In the genomic region with DNA sequence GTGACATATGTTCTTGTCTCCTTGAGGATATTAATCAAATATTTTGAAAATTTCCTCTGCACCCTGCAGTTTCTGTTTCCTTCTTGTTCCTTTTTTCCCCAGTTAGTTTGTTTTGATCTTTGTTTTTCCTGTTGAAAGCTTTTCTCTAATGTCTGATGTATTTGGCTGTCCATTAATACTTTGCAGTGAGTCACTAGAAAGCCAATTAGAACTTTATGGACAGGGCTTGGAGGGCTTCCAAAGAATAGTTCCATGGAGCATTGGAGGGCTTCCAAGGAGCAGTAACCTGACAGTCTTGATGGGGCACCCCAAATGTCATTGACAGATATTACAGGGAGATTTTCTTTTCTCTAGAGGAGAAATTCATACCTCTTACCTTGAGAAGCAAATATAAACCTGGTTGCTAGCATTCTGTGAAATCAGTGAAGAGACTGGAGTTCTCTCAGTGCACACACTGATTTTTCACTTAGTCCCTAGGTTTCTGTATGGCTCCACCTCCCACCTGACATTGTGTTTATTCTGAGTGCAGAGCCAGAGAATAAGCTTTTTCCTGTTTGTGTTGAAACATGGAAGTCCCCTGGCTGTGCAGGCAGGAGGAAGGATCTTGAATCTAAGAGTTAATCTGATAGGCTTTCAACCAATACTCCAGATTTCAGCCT, we compare ENCODE assay signal across 14 cellular contexts. TPM values are rescaled to one million over a fixed set of nuclear protein-coding genes. Genes with fewer than 3 reads are reported as not detected.
A peak's percentile ranks its signal among the peaks of the same experiment; 100 is the strongest.
DNase-seq lines count a peak whose midpoint lies in the region; ATAC-seq, FAIRE-seq and TF ChIP-seq lines count a peak whose summit lies in the region.
"Had no signal": no experiment of that assay in that cellular context is flagged by ENCODE, and none has a peak within 500 bp of the region (broad histone marks: within the 10 kb centered on the region; RNA-seq: fewer than 3 reads in every experiment).

No MANE protein-coding gene starts in this region.

- DNase-seq in Ammon's horn (ENCODE audit: low spot score) (peak; percentile 37), LoVo (ENCODE audit: low spot score) (peak; percentile 81), coronary artery (ENCODE audit: low spot score) (no peak), mesenchymal stem cell (peak; percentile 48), retina (no peak), kidney (no peak)
- no peak for DNase-seq in activated T-cell treated with anti-CD3 and anti-CD28 coated beads, Interleukin-2, amount 50 U/mL, for 72 hours
- no peak for DNase-seq in activated CD8-positive, alpha-beta memory T cell treated with anti-CD3 and anti-CD28 coated beads for 24 hours
- DNase-seq: activated CD4-positive, CD25-positive, alpha-beta regulatory T cell treated with anti-CD3 and anti-CD28 coated beads, Interleukin-2, amount 50 U/mL, for 72 hours; CD4-positive, CD25-positive, alpha-beta regulatory T cell; OCI-M1 had no signal

- no peak overlapping the region for H3K4ac ChIP-seq in mesenchymal stem cell (ENCODE audit: low read depth in 1 of 2, low read length in 2 of 2)

- no peak overlapping the region for H2BK5ac ChIP-seq in mesenchymal stem cell (ENCODE audit: low read depth, low read length, poor library complexity, severe bottlenecking)

- H3K27ac Mint-ChIP-seq in activated T-cell treated with anti-CD3 and anti-CD28 coated beads, Interleukin-2, amount 50 U/mL, for 72 hours = no peak overlapping the region
- H3K27ac Mint-ChIP-seq: CD4-positive, CD25-positive, alpha-beta regulatory T cell had no signal

- no peak overlapping the region for H4K8ac ChIP-seq in mesenchymal stem cell (ENCODE audit: low read length)

- no peak overlapping the region for H3K4me3 ChIP-seq in coronary artery
- H3K4me3 ChIP-seq in mesenchymal stem cell (ENCODE audit: insufficient read depth in 1 of 2, low read depth in 1 of 2, low read length in 2 of 2) = no peak overlapping the region
- H3K4me3 ChIP-seq in kidney (ENCODE audit: low read length in 2 of 2) = no peak overlapping the region

- no peak overlapping the region for H2BK120ac ChIP-seq in mesenchymal stem cell (ENCODE audit: low read depth, low read length)

- H2AK5ac ChIP-seq in mesenchymal stem cell (ENCODE audit: low read length, severe bottlenecking) = no peak overlapping the region

- no peak overlapping the region for H3K23ac ChIP-seq in mesenchymal stem cell (ENCODE audit: low read length in 2 of 2)

- no peak overlapping the region for H3K18ac ChIP-seq in mesenchymal stem cell (ENCODE audit: low read depth in 1 of 2, low read length in 2 of 2)

- no peak for FAIRE-seq in kidney (lab: Jason Lieb, UNC)
- FAIRE-seq: frontal cortex, GM18507 had no signal

- no peak for ATAC-seq in activated T-cell treated with anti-CD3 and anti-CD28 coated beads, Interleukin-2, amount 50 U/mL, for 72 hours (replicated peaks in 1 of 2)

- H2AFZ ChIP-seq in mesenchymal stem cell (ENCODE audit: low read depth, low read length) = no peak overlapping the region

- H2BK12ac ChIP-seq in mesenchymal stem cell (ENCODE audit: low read length in 2 of 2) = no peak overlapping the region

- no peaks in the 10 kb centered on the region for H3K27me3 ChIP-seq in mesenchymal stem cell (ENCODE audit: control insufficient read depth in 1 of 2, insufficient read depth in 1 of 2, low read length in 2 of 2)

- H3K9me3 ChIP-seq in mesenchymal stem cell (ENCODE audit: control insufficient read depth, low read length) (no peaks in the 10 kb centered on the region), kidney (ENCODE audit: control insufficient read depth in 1 of 2, low read length in 2 of 2) (no peaks in the 10 kb centered on the region)

- no peaks in the 10 kb centered on the region for H3K27me3 Mint-ChIP-seq in activated T-cell treated with anti-CD3 and anti-CD28 coated beads, Interleukin-2, amount 50 U/mL, for 72 hours (ENCODE audit: low read depth)
- H3K27me3 Mint-ChIP-seq: CD4-positive, CD25-positive, alpha-beta regulatory T cell had no signal

- H3K9me3 Mint-ChIP-seq in activated T-cell treated with anti-CD3 and anti-CD28 coated beads, Interleukin-2, amount 50 U/mL, for 72 hours = no peaks in the 10 kb centered on the region
- H3K9me3 Mint-ChIP-seq: CD4-positive, CD25-positive, alpha-beta regulatory T cell; neural crest cell had no signal

- TF ChIP-seq CTCF in coronary artery (IDR thresholded peaks at IDR 0.05) (no peak), kidney (IDR thresholded peaks at IDR 0.05; ENCODE audit: borderline replicate concordance, extremely low read depth, insufficient read depth) (no peak)

- H3K9ac ChIP-seq in mesenchymal stem cell (ENCODE audit: low read length) (peak overlapping the region; percentile 27), kidney (ENCODE audit: low read length in 2 of 2) (no peak overlapping the region)

- peak overlapping the region; percentile 21 to 40 for H3K27ac ChIP-seq in coronary artery
- no peak overlapping the region for H3K27ac ChIP-seq in mesenchymal stem cell (ENCODE audit: low read length, poor library complexity, severe bottlenecking)
- H3K27ac ChIP-seq in kidney (ENCODE audit: low read depth in 2 of 2, low read length in 2 of 2) = peak overlapping the region in 1 of 2 donors; percentile 3

- H3K4me1 ChIP-seq in mesenchymal stem cell (ENCODE audit: control insufficient read depth, insufficient read depth, low read depth, low read length) (no peaks in the 10 kb centered on the region), kidney (ENCODE audit: control insufficient read depth in 1 of 2, insufficient read depth in 1 of 2, low read depth in 1 of 2, low read length in 2 of 2) (peaks cover 6 to 14% of the 10 kb centered on the region in 2 donors)

- H3K14ac ChIP-seq in mesenchymal stem cell (ENCODE audit: low read length in 2 of 2) = no peak overlapping the region

- H3K36me3 ChIP-seq in mesenchymal stem cell (ENCODE audit: control insufficient read depth in 1 of 2, insufficient read depth in 2 of 2, low read depth in 1 of 2, low read length in 2 of 2) (no peaks in the 10 kb centered on the region), kidney (ENCODE audit: control insufficient read depth in 1 of 2, insufficient read depth in 2 of 2, low read length in 2 of 2) (no peaks in the 10 kb centered on the region)

- H3K4me2 ChIP-seq in mesenchymal stem cell (ENCODE audit: low read length, poor library complexity, severe bottlenecking) = no peak overlapping the region

- no peaks in the 10 kb centered on the region for H3K36me3 Mint-ChIP-seq in activated T-cell treated with anti-CD3 and anti-CD28 coated beads, Interleukin-2, amount 50 U/mL, for 72 hours (ENCODE audit: insufficient read depth in 2 of 2)
- H3K36me3 Mint-ChIP-seq: CD4-positive, CD25-positive, alpha-beta regulatory T cell had no signal

- no peaks in the 10 kb centered on the region for H3K79me1 ChIP-seq in mesenchymal stem cell (replicated peaks; ENCODE audit: low read length, poor library complexity, severe bottlenecking)

- no peak overlapping the region for H2BK15ac ChIP-seq in mesenchymal stem cell (ENCODE audit: low read depth, poor library complexity, severe bottlenecking)

- peaks cover 27% of the 10 kb centered on the region for H3K4me1 Mint-ChIP-seq in activated T-cell treated with anti-CD3 and anti-CD28 coated beads, Interleukin-2, amount 50 U/mL, for 72 hours (ENCODE audit: low read depth)
- H3K4me1 Mint-ChIP-seq: neural crest cell had no signal

- no peak overlapping the region for H3K4me3 Mint-ChIP-seq in activated T-cell treated with anti-CD3 and anti-CD28 coated beads, Interleukin-2, amount 50 U/mL, for 72 hours
- H3K4me3 Mint-ChIP-seq: CD4-positive, CD25-positive, alpha-beta regulatory T cell; neural crest cell had no signal

- no peak overlapping the region for H4K91ac ChIP-seq in mesenchymal stem cell (ENCODE audit: low read length)

- intact Hi-C loops in kidney (cut with DNase I) = no loop called here

RNA-seq across cellular contexts. Expression of a gene that starts 26.5 kb away (rescaled TPM):
- polyA plus RNA-seq in mesenchymal stem cell (2013, experiment 1 of 2) = 0.03 TPM
- polyA plus RNA-seq in mesenchymal stem cell (2013, experiment 2 of 2) = 0.04 TPM
- total RNA-seq in activated T-cell treated with anti-CD3 and anti-CD28 coated beads, Interleukin-2, amount 50 U/mL, for 72 hours = not detected
- total RNA-seq in kidney = 322 TPM
- 87.4 TPM for polyA plus RNA-seq in kidney (ENCODE audit: insufficient read depth, low read depth, low replicate concordance)
- total RNA-seq: CD4-positive, CD25-positive, alpha-beta regulatory T cell had no signal
- polyA plus RNA-seq: CD4-positive, CD25-positive, alpha-beta regulatory T cell had no signal

Comparison
In these comparisons a context has a peak if more than half of its experiments do, and no peak if none do; other contexts are left out.
1. DNase-seq: peak in Ammon's horn (single experiment), LoVo (single experiment) and mesenchymal stem cell (single experiment); none in coronary artery (single experiment), activated T-cell treated with anti-CD3 and anti-CD28 coated beads, Interleukin-2, amount 50 U/mL, for 72 hours (0 of 2), retina (single experiment), kidney (single experiment) and activated CD8-positive, alpha-beta memory T cell treated with anti-CD3 and anti-CD28 coated beads for 24 hours (single experiment).
2. RNA of a gene that starts 26.5 kb away (total RNA-seq): 322 TPM in kidney (single experiment); not detected in activated T-cell treated with anti-CD3 and anti-CD28 coated beads, Interleukin-2, amount 50 U/mL, for 72 hours; every median in the first group is over 100 times any median in the second.